19 cellular contexts compared by ENCODE assay signal in the genomic region with DNA sequence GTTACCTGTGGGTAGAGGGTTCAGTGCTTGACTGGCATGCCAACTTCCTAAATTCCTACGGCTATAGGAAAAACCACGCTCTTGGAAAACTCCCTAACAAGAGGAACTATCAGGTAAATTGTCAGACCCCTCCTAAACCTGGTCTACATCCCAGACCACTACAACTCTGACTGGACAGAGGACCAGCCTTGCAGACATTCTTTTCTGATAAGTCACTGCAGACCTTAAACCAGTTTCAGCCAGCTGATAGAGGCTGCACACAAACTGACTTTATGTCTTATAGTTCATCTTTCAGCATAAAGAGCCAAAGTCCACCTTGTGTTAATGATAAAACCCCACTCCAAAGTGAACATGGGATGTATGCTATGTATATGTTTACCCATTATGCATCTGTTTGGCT.
"Had no signal": no experiment of that assay in that cellular context is flagged by ENCODE, and none has a peak within 500 bp of the region (broad histone marks: within the 10 kb centered on the region; RNA-seq: fewer than 3 reads in every experiment).

No MANE protein-coding gene starts in this region.

- H3K36me3 ChIP-seq: adrenal gland, cardiac muscle cell, ovary, stomach, thoracic aorta had no signal

- H3K4me1 Mint-ChIP-seq: activated naive CD4-positive, alpha-beta T cell treated with anti-CD3 and anti-CD28 coated beads, Interleukin-2, amount 10 ng/mL, durations not matched to agents 7 days and 5 days had no signal

- H3K27ac Mint-ChIP-seq: activated CD4-positive, alpha-beta T cell treated with anti-CD3 and anti-CD28 coated beads, Interleukin-2, amount 10 ng/mL, durations not matched to agents 24 days and 14 days; activated naive CD4-positive, alpha-beta T cell treated with anti-CD3 and anti-CD28 coated beads, Interleukin-2, amount 10 ng/mL, durations not matched to agents 7 days and 5 days; activated T-helper 2 cell treated with anti-CD3 and anti-CD28 coated beads, Interferon-gamma antibody, Interleukin-2, Interleukin-4, amounts not matched to agents 10 μg/mL and 5 μg/mL and 100 μg/mL, durations not matched to agents 14 hours and 24 hours and 36 hours; nephron progenitor cell; T-helper 1 cell treated with Interleukin-12 subunit alpha and Interleukin-12 subunit beta and Interleukin-4 antibody, amounts not matched to agents 30 μg/mL and 1 μg/mL, for 36 hours; WTC11 had no signal

- H3K9me3 Mint-ChIP-seq: activated CD4-positive, alpha-beta T cell treated with anti-CD3 and anti-CD28 coated beads, Interleukin-2, amount 10 ng/mL, durations not matched to agents 24 days and 14 days; activated naive CD4-positive, alpha-beta T cell treated with anti-CD3 and anti-CD28 coated beads, Interleukin-2, amount 10 ng/mL, durations not matched to agents 7 days and 5 days; activated T-helper 2 cell treated with anti-CD3 and anti-CD28 coated beads, Interferon-gamma antibody, Interleukin-2, Interleukin-4, amounts not matched to agents 10 μg/mL and 5 μg/mL and 100 μg/mL, durations not matched to agents 14 hours and 24 hours and 36 hours; nephron progenitor cell; T-helper 1 cell treated with Interleukin-12 subunit alpha and Interleukin-12 subunit beta and Interleukin-4 antibody, amounts not matched to agents 30 μg/mL and 1 μg/mL, for 36 hours; WTC11 had no signal

- H3K27me3 Mint-ChIP-seq: activated CD4-positive, alpha-beta T cell treated with anti-CD3 and anti-CD28 coated beads, Interleukin-2, amount 10 ng/mL, durations not matched to agents 24 days and 14 days; activated naive CD4-positive, alpha-beta T cell treated with anti-CD3 and anti-CD28 coated beads, Interleukin-2, amount 10 ng/mL, durations not matched to agents 7 days and 5 days had no signal

- H3K4me1 ChIP-seq: adrenal gland, stomach had no signal

- DNase-seq: activated CD4-positive, alpha-beta T cell treated with anti-CD3 and anti-CD28 coated beads, Interleukin-2, amount 10 ng/mL, durations not matched to agents 24 days and 14 days; activated CD8-positive, alpha-beta memory T cell treated with anti-CD3 and anti-CD28 coated beads for 24 hours; activated naive CD4-positive, alpha-beta T cell treated with anti-CD3 and anti-CD28 coated beads, Interleukin-2, amount 10 ng/mL, durations not matched to agents 7 days and 5 days; activated T-cell treated with anti-CD3 and anti-CD28 coated beads for 4 hours; adrenal gland; effector memory CD4-positive, alpha-beta T cell; hypothalamus; mammary epithelial cell; nephron progenitor cell; ovary; stimulated activated CD4-positive, alpha-beta T cell treated with anti-CD3 and anti-CD28 coated beads, Interleukin-4, amount 100 ng/mL, for 4 hours; stomach had no signal

- H3K4me3 ChIP-seq: adrenal gland, cardiac muscle cell, coronary artery, ovary, stomach, thoracic aorta had no signal

- H3K36me3 Mint-ChIP-seq: activated naive CD4-positive, alpha-beta T cell treated with anti-CD3 and anti-CD28 coated beads, Interleukin-2, amount 10 ng/mL, durations not matched to agents 7 days and 5 days; WTC11 had no signal

- H3K27ac ChIP-seq: adrenal gland, cardiac muscle cell, coronary artery, ovary, stomach, thoracic aorta had no signal

- H3K9me3 ChIP-seq: adrenal gland, ovary, stomach, thoracic aorta had no signal

- ATAC-seq: left lobe of liver, WTC11 had no signal

- H3K4me3 Mint-ChIP-seq: activated CD4-positive, alpha-beta T cell treated with anti-CD3 and anti-CD28 coated beads, Interleukin-2, amount 10 ng/mL, durations not matched to agents 24 days and 14 days; activated naive CD4-positive, alpha-beta T cell treated with anti-CD3 and anti-CD28 coated beads, Interleukin-2, amount 10 ng/mL, durations not matched to agents 7 days and 5 days; nephron progenitor cell; T-helper 1 cell treated with Interleukin-12 subunit alpha and Interleukin-12 subunit beta and Interleukin-4 antibody, amounts not matched to agents 30 μg/mL and 1 μg/mL, for 36 hours; WTC11 had no signal

- H3K27me3 ChIP-seq: adrenal gland, cardiac muscle cell, ovary, stomach had no signal
